ENCODE assay signal across 8 cellular contexts in genomic region chr5:139473565-139473964, GRCh38. TPM values are rescaled to one million over a fixed set of nuclear protein-coding genes. Genes with fewer than 3 reads are reported as not detected.
A peak's percentile ranks its signal among the peaks of the same experiment; 100 is the strongest.
DNase-seq lines count a peak whose midpoint lies in the region; ATAC-seq and TF ChIP-seq lines count a peak whose summit lies in the region.
"Had no signal": no experiment of that assay in that cellular context is flagged by ENCODE, and none has a peak within 500 bp of the region (broad histone marks: within the 10 kb centered on the region; RNA-seq: fewer than 3 reads in every experiment).

No MANE protein-coding gene starts in this region.

- H3K36me3 ChIP-seq in KOPT-K1 (ENCODE audit: insufficient read depth, low read length) (peaks cover 18% of the 10 kb centered on the region; the same call in 1 of the 2 replicates), mammary epithelial cell (ENCODE audit: insufficient read depth, low read length) (no peaks in the 10 kb centered on the region), neuronal stem cell (replicated peaks in 1 of 2; ENCODE audit: control insufficient read depth in 2 of 2, insufficient read depth in 2 of 2, low read length in 2 of 2) (no peaks in the 10 kb centered on the region)

- H3K18ac ChIP-seq in neuronal stem cell (ENCODE audit: low read length) = peak overlapping the region; percentile 88

- in situ Hi-C loops in mammary epithelial cell (cut with MboI; ENCODE audit: low sequenced_read_pairs in 2 of 2) = no loop called here

- TF ChIP-seq CTCF in mammary epithelial cell (conservative IDR thresholded peaks at IDR 0.05 in 1 of 2, IDR thresholded peaks at IDR 0.05 in 1 of 2; ENCODE audit: extremely low read depth in 1 of 2, insufficient read depth in 1 of 2, low read depth in 1 of 2, low read length in 2 of 2) = peak in 1 of 2 donors; percentile 34

- H3K4me2 ChIP-seq in mammary epithelial cell (ENCODE audit: insufficient read depth, low read depth, low read length) = peak overlapping the region; percentile 21
- H3K4me2 ChIP-seq in neuronal stem cell (ENCODE audit: insufficient read depth, low read length, poor library complexity, severe bottlenecking) = no peak overlapping the region

- H2BK15ac ChIP-seq in neuronal stem cell (ENCODE audit: low read length) = no peak overlapping the region

- H3K4me3 ChIP-seq in mammary epithelial cell (replicated peaks in 1 of 3; ENCODE audit: insufficient read depth in 1 of 3, low read depth in 2 of 3, low read length in 3 of 3) = no peak overlapping the region
- H3K4me3 ChIP-seq in neuronal stem cell (ENCODE audit: low read length in 2 of 2) = no peak overlapping the region

- no peak overlapping the region for H3K23ac ChIP-seq in neuronal stem cell (ENCODE audit: low read depth, low read length, poor library complexity)

- H3K27me3 ChIP-seq in mammary epithelial cell (ENCODE audit: insufficient read depth, low read length) (no peaks in the 10 kb centered on the region), neuronal stem cell (ENCODE audit: control insufficient read depth in 3 of 3, insufficient read depth in 3 of 3, low read depth in 1 of 3, low read length in 3 of 3) (peaks cover 0 to 10% (median 0%) of the 10 kb centered on the region in 3 experiments)

- intact Hi-C loops in mammary epithelial cell (cut with micrococcal nuclease) = loop anchor here (2.0 kb wide), 1 partner anchor 35 kb away; the partner anchor contains the start of gene DNAJC18

- H3K9me3 ChIP-seq in KOPT-K1 (ENCODE audit: insufficient read depth, low read length, poor library complexity, severe bottlenecking) = no peaks in the 10 kb centered on the region
- no peaks in the 10 kb centered on the region for H3K9me3 ChIP-seq in mammary epithelial cell (replicated peaks; ENCODE audit: insufficient read depth, low read length)
- H3K9me3 ChIP-seq in neuronal stem cell (replicated peaks in 1 of 2; ENCODE audit: control insufficient read depth in 2 of 2, insufficient read depth in 1 of 2, low read depth in 1 of 2, low read length in 2 of 2) = no peaks in the 10 kb centered on the region

- H2AK5ac ChIP-seq in neuronal stem cell (ENCODE audit: low read depth, low read length) = peak overlapping the region; percentile 57

- WGBS in mammary epithelial cell (ENCODE audit: low coverage, missing lambda C conversion rate) = 6% methylated on average over 2 of the region's 2 CpGs
- no CpG with 5 or more reads among the region's 2 CpGs for WGBS in neuronal stem cell (ENCODE audit: extremely low coverage in 2 of 2, insufficient read length in 2 of 2, insufficient replicate concordance in 1 of 2), 2 donors

- H2AFZ ChIP-seq in mammary epithelial cell (ENCODE audit: low read depth, low read length) = peak overlapping the region; percentile 40
- peak overlapping the region; percentile 70 for H2AFZ ChIP-seq in neuronal stem cell (ENCODE audit: low read length)

- no peak overlapping the region for H4K8ac ChIP-seq in neuronal stem cell (ENCODE audit: low read depth, low read length)

- H3K79me2 ChIP-seq in mammary epithelial cell (ENCODE audit: insufficient read depth, low read length) = no peaks in the 10 kb centered on the region

- no peak overlapping the region for H3K9ac ChIP-seq in mammary epithelial cell (ENCODE audit: insufficient read depth, low read length)
- H3K9ac ChIP-seq in neuronal stem cell (ENCODE audit: low read depth, low read length, poor library complexity) = no peak overlapping the region

- CTCF ChIA-PET in mammary epithelial cell (lab: Charles Lee; ENCODE audit: low non-redundant PET) = no interaction called here

- peak overlapping the region; percentile 23 for H2BK12ac ChIP-seq in neuronal stem cell (ENCODE audit: low read length)

- no peaks in the 10 kb centered on the region for H4K20me1 ChIP-seq in mammary epithelial cell (ENCODE audit: insufficient read depth, low read length)

- H3K79me1 ChIP-seq in neuronal stem cell (ENCODE audit: low read depth, low read length) = no peaks in the 10 kb centered on the region

- ATAC-seq in HG02884 (IDR thresholded peaks at IDR 0.05; ENCODE audit: unreplicated experiment) (no peak), GM19455 (IDR thresholded peaks at IDR 0.05; ENCODE audit: unreplicated experiment) (no peak)

- peak overlapping the region; percentile 1 for H2BK120ac ChIP-seq in neuronal stem cell (ENCODE audit: low read depth, low read length)

- peak overlapping the region; percentile 21 for H2BK5ac ChIP-seq in neuronal stem cell (ENCODE audit: low read length)

- no TSS peak for BruUV-seq in mammary epithelial cell (replicated peaks; lab: Mats Ljungman, UMichigan)

- H3K14ac ChIP-seq in neuronal stem cell (ENCODE audit: low read length) = no peak overlapping the region

- H3K4me1 ChIP-seq in mammary epithelial cell (ENCODE audit: insufficient read depth, low read length) (peaks cover 15% of the 10 kb centered on the region), neuronal stem cell (ENCODE audit: control insufficient read depth in 2 of 2, insufficient read depth in 1 of 2, low read depth in 1 of 2, low read length in 2 of 2) (peaks cover 12 to 25% of the 10 kb centered on the region in 2 donors)

- no peak overlapping the region for H3K4ac ChIP-seq in neuronal stem cell (ENCODE audit: low read length)

- DNase-seq in mammary epithelial cell (peak; percentile 61), neuronal stem cell (ENCODE audit: low spot score) (no peak), activated gamma-delta T cell treated with Interleukin-2 at 50 U/mL for 16 hours (no peak)
- DNase-seq: naive B cell had no signal

- peak overlapping the region; percentile 96 for H3K27ac ChIP-seq in KOPT-K1 (ENCODE audit: low read depth, low read length, poor library complexity, severe bottlenecking)
- H3K27ac ChIP-seq in mammary epithelial cell (ENCODE audit: insufficient read depth, low read depth, low read length) = no peak overlapping the region
- H3K27ac ChIP-seq in neuronal stem cell (replicated peaks; ENCODE audit: low read length) = peak overlapping the region; percentile 61

- dilution Hi-C loops in mammary epithelial cell (cut with HindIII; ENCODE audit: low sequenced_read_pairs) = no loop called here

- no peak overlapping the region for H4K91ac ChIP-seq in neuronal stem cell (ENCODE audit: low read depth, low read length, poor library complexity)

RNA-seq across cellular contexts. Expression of gene SMIM33, which starts 2.8 kb away (rescaled TPM):
- total RNA-seq in mammary epithelial cell = not detected
- polyA plus RNA-seq in mammary epithelial cell = not detected
- not detected for polyA minus RNA-seq in mammary epithelial cell
- not detected for polyA plus RNA-seq in neuronal stem cell (2013, experiment 1 of 2)
- not detected for polyA plus RNA-seq in neuronal stem cell (2013, experiment 2 of 2)
- total RNA-seq: RPMI7951 had no signal

RNA-seq across cellular contexts. Expression of gene STING1, which starts 9.0 kb away (rescaled TPM):
- total RNA-seq in mammary epithelial cell = 10 to 100 TPM; 10.7 to 36.6 TPM
- 35.3 TPM for polyA plus RNA-seq in mammary epithelial cell
- polyA minus RNA-seq in mammary epithelial cell = 22.4 TPM
- 0.22 TPM for polyA plus RNA-seq in neuronal stem cell (2013, experiment 1 of 2)
- 0.10 TPM for polyA plus RNA-seq in neuronal stem cell (2013, experiment 2 of 2)

RNA-seq across cellular contexts. Expression of gene ECSCR, which starts 11.0 kb away (rescaled TPM):
- total RNA-seq in mammary epithelial cell = not detected
- not detected for polyA plus RNA-seq in mammary epithelial cell
- polyA minus RNA-seq in mammary epithelial cell = not detected
- 0.32 TPM for polyA plus RNA-seq in neuronal stem cell (2013, experiment 1 of 2)
- polyA plus RNA-seq in neuronal stem cell (2013, experiment 2 of 2) = 0.21 TPM

RNA-seq across cellular contexts. Expression of gene DNAJC18, which starts 34.2 kb away (rescaled TPM):
- 10 to 100 TPM in 1 of 2 donors, 1 to 10 TPM in 1; 6.7 to 12.9 TPM for total RNA-seq in mammary epithelial cell
- polyA plus RNA-seq in mammary epithelial cell = 3.3 TPM
- polyA minus RNA-seq in mammary epithelial cell = 6.6 TPM
- 15.9 TPM for polyA plus RNA-seq in neuronal stem cell (2013, experiment 1 of 2)
- 15.9 TPM for polyA plus RNA-seq in neuronal stem cell (2013, experiment 2 of 2)
